16 cellular contexts compared by ENCODE assay signal in genomic region chr17:59702304-59702703, GRCh38. TPM values are rescaled to one million over a fixed set of nuclear protein-coding genes. Genes with fewer than 3 reads are reported as not detected.
DNase-seq lines count a peak whose midpoint lies in the region; ATAC-seq, FAIRE-seq and TF ChIP-seq lines count a peak whose summit lies in the region.
"Had no signal": no experiment of that assay in that cellular context is flagged by ENCODE, and none has a peak within 500 bp of the region (broad histone marks: within the 10 kb centered on the region; RNA-seq: fewer than 3 reads in every experiment).

No MANE protein-coding gene starts in this region.

- no peaks in the 10 kb centered on the region for H3K9me3 ChIP-seq in K562 (replicated peaks; ENCODE audit: control insufficient read depth, insufficient read depth, low read depth, low read length)

- H3K79me2 ChIP-seq in K562 (ENCODE audit: control insufficient read depth, insufficient read depth, low read length) = peaks cover 100% of the 10 kb centered on the region

- H3K4me2 ChIP-seq in K562 (ENCODE audit: insufficient read depth, low read length) = peak overlapping the region; percentile 95

- POLR2A ChIA-PET in K562 (lab: Yijun Ruan, JAX) = interaction anchor here (0.6 to 4.4 kb wide), 10 partner anchors 9 to 163 kb away, joined by 3 to 19 read pairs (median 6); no protein-coding TSS in a partner anchor

- CTCF ChIA-PET in K562 (lab: Yijun Ruan, JAX; ENCODE audit: low intra/inter-chr PET ratio) = no interaction called here

- H3K36me3 Mint-ChIP-seq in activated naive CD4-positive, alpha-beta T cell treated with anti-CD3 and anti-CD28 coated beads, Interleukin-2, amount 50 U/mL, for 24 hours = peaks cover 31% of the 10 kb centered on the region
- H3K36me3 Mint-ChIP-seq in activated naive CD4-positive, alpha-beta T cell treated with anti-CD3 and anti-CD28 coated beads, Interleukin-2, amount 50 U/mL, for 72 hours = peaks cover 45 to 61% of the 10 kb centered on the region in 2 donors
- H3K36me3 Mint-ChIP-seq in HFFc6 (ENCODE audit: low read depth) (peaks cover 62% of the 10 kb centered on the region), natural killer cell (no peaks in the 10 kb centered on the region)
- H3K36me3 Mint-ChIP-seq in stimulated activated effector memory CD8-positive, alpha-beta T cell treated with anti-CD3 and anti-CD28 coated beads, Interleukin-12 subunit alpha, Interleukin-12 subunit beta, amount 100 ng/mL, for 72 hours = peaks cover 92% of the 10 kb centered on the region

- no peaks in the 10 kb centered on the region for H3K9me3 Mint-ChIP-seq in activated naive CD4-positive, alpha-beta T cell treated with anti-CD3 and anti-CD28 coated beads, Interleukin-2, amount 50 U/mL, for 24 hours
- no peaks in the 10 kb centered on the region for H3K9me3 Mint-ChIP-seq in activated naive CD4-positive, alpha-beta T cell treated with anti-CD3 and anti-CD28 coated beads, Interleukin-2, amount 50 U/mL, for 72 hours
- H3K9me3 Mint-ChIP-seq in HFFc6 = peaks cover 13% of the 10 kb centered on the region
- H3K9me3 Mint-ChIP-seq in stimulated activated effector memory CD8-positive, alpha-beta T cell treated with anti-CD3 and anti-CD28 coated beads, Interleukin-12 subunit alpha, Interleukin-12 subunit beta, amount 100 ng/mL, for 72 hours = no peaks in the 10 kb centered on the region
- H3K9me3 Mint-ChIP-seq in natural killer cell = no peaks in the 10 kb centered on the region
- H3K9me3 Mint-ChIP-seq: CD8-positive, alpha-beta memory T cell had no signal

- under 1% methylated on average over 7 of the region's 7 CpGs for WGBS in K562 (ENCODE audit: insufficient coverage, low coverage, missing lambda C conversion rate)

- no peak for ATAC-seq in activated naive CD4-positive, alpha-beta T cell treated with anti-CD3 and anti-CD28 coated beads, Interleukin-2, amount 50 U/mL, for 72 hours
- peak; percentile 45 for ATAC-seq in K562
- ATAC-seq in stimulated activated effector memory CD8-positive, alpha-beta T cell treated with anti-CD3 and anti-CD28 coated beads, Interleukin-12 subunit alpha, Interleukin-12 subunit beta, amount 100 ng/mL, for 72 hours = no peak
- no peak for ATAC-seq in natural killer cell
- ATAC-seq in GM21737 (IDR thresholded peaks at IDR 0.05; ENCODE audit: unreplicated experiment) = no peak

- H3K27ac ChIP-seq in K562 (ENCODE audit: extremely low read depth, low read depth, low read length) = peak overlapping the region; percentile 62

- TF ChIP-seq EP300 in K562 (IDR thresholded peaks at IDR 0.05; ENCODE audit: low read length) = peak; percentile 80

- H3K36me3 ChIP-seq in K562 (ENCODE audit: control insufficient read depth, insufficient read depth, low read length) = peaks cover 78% of the 10 kb centered on the region

- TF ChIP-seq CTCF in HFFc6 (IDR thresholded peaks at IDR 0.05) (no peak), K562 (IDR thresholded peaks at IDR 0.05 in 2 of 3, conservative IDR thresholded peaks at IDR 0.05 in 1 of 3; ENCODE audit: insufficient read depth in 2 of 3, low read depth in 1 of 3, low read length in 3 of 3) (no peak), natural killer cell (IDR thresholded peaks at IDR 0.05) (no peak)

- H3K27me3 ChIP-seq in K562 (ENCODE audit: control insufficient read depth in 2 of 2, insufficient read depth in 2 of 2, low read length in 2 of 2) = no peaks in the 10 kb centered on the region

- peaks cover 77% of the 10 kb centered on the region for H3K4me1 Mint-ChIP-seq in activated naive CD4-positive, alpha-beta T cell treated with anti-CD3 and anti-CD28 coated beads, Interleukin-2, amount 50 U/mL, for 24 hours
- H3K4me1 Mint-ChIP-seq in HFFc6 (ENCODE audit: low read depth) (peaks cover 57% of the 10 kb centered on the region), natural killer cell (peaks cover 66 to 69% of the 10 kb centered on the region in 2 donors)
- H3K4me1 Mint-ChIP-seq in stimulated activated effector memory CD8-positive, alpha-beta T cell treated with anti-CD3 and anti-CD28 coated beads, Interleukin-12 subunit alpha, Interleukin-12 subunit beta, amount 100 ng/mL, for 72 hours = peaks cover 76% of the 10 kb centered on the region

- TF ChIP-seq RAD21 in K562 (CRISPR knock-in tag; conservative IDR thresholded peaks at IDR 0.05 in 1 of 2, IDR thresholded peaks at IDR 0.05 in 1 of 2) = no peak

- no peak for DNase-seq in activated naive CD4-positive, alpha-beta T cell treated with anti-CD3 and anti-CD28 coated beads, Interleukin-2, amount 50 U/mL, for 72 hours (ENCODE audit: low spot score in 2 of 2)
- DNase-seq in HFFc6 (no peak), K562 (ENCODE audit: extremely low read depth in 1 of 4, low spot score in 3 of 4) (peak; percentile 54 to 90 (median 68)), natural killer cell (no peak)
- DNase-seq in stimulated activated effector memory CD8-positive, alpha-beta T cell treated with anti-CD3 and anti-CD28 coated beads, Interleukin-12 subunit alpha, Interleukin-12 subunit beta, amount 100 ng/mL, for 72 hours (ENCODE audit: low spot score in 2 of 2) = no peak
- DNase-seq: ACHN; CD8-positive, alpha-beta memory T cell; EL; Karpas-422; NCI-H1930; NCI-H2171; NCI-H510A; SIG-M5 had no signal

- H3K4me3 ChIP-seq in K562 = peak overlapping the region; percentile 13; the same call in 1 of the 2 replicates

- H3K27ac Mint-ChIP-seq in activated naive CD4-positive, alpha-beta T cell treated with anti-CD3 and anti-CD28 coated beads, Interleukin-2, amount 50 U/mL, for 24 hours = peak overlapping the region; percentile 48
- peak overlapping the region in 1 of 2 donors; percentile 8 for H3K27ac Mint-ChIP-seq in activated naive CD4-positive, alpha-beta T cell treated with anti-CD3 and anti-CD28 coated beads, Interleukin-2, amount 50 U/mL, for 72 hours
- H3K27ac Mint-ChIP-seq in HFFc6 (peak overlapping the region; percentile 19; the same call in 1 of the 2 replicates), natural killer cell (peak overlapping the region in 1 of 2 donors; percentile 4)
- H3K27ac Mint-ChIP-seq in stimulated activated effector memory CD8-positive, alpha-beta T cell treated with anti-CD3 and anti-CD28 coated beads, Interleukin-12 subunit alpha, Interleukin-12 subunit beta, amount 100 ng/mL, for 72 hours = peak overlapping the region; percentile 41

- intact Hi-C loops in K562 (cut with micrococcal nuclease) (no loop called here), natural killer cell (cut with micrococcal nuclease) (no loop called here)

- H4K20me1 ChIP-seq in K562 (replicated peaks; ENCODE audit: control insufficient read depth, insufficient read depth, low read length) = peaks cover 57% of the 10 kb centered on the region

- peaks cover 16 to 47% of the 10 kb centered on the region in 2 experiments; a peak in 3 of 5 replicates for H3K4me1 ChIP-seq in K562 (replicated peaks in 1 of 2; ENCODE audit: control insufficient read depth in 2 of 2, insufficient read depth in 2 of 2, low read length in 2 of 2)

- H3K9me1 ChIP-seq in K562 (ENCODE audit: control insufficient read depth, insufficient read depth, low read length) = no peaks in the 10 kb centered on the region

- H3K9ac ChIP-seq in K562 (ENCODE audit: insufficient read depth in 1 of 2, low read depth in 2 of 2, low read length in 2 of 2) = peak overlapping the region in 1 of 2 experiments; percentile 62; a peak in 2 of 4 replicates

- FAIRE-seq in K562 (lab: Jason Lieb, UNC) = peak; percentile 73
- FAIRE-seq: H54 had no signal

- no TSS peak for BruUV-seq in K562 (replicated peaks; lab: Mats Ljungman, UMichigan)

- no peak for TF ChIP-seq POLR2A in K562 (conservative IDR thresholded peaks at IDR 0.05)

- peak overlapping the region; percentile 51 for H3K4me3 Mint-ChIP-seq in activated naive CD4-positive, alpha-beta T cell treated with anti-CD3 and anti-CD28 coated beads, Interleukin-2, amount 50 U/mL, for 24 hours
- H3K4me3 Mint-ChIP-seq in HFFc6 (no peak overlapping the region), natural killer cell (no peak overlapping the region)
- no peak overlapping the region for H3K4me3 Mint-ChIP-seq in stimulated activated effector memory CD8-positive, alpha-beta T cell treated with anti-CD3 and anti-CD28 coated beads, Interleukin-12 subunit alpha, Interleukin-12 subunit beta, amount 100 ng/mL, for 72 hours

- H2AFZ ChIP-seq in K562 (ENCODE audit: low read depth, low read length) = no peak overlapping the region

- no peaks in the 10 kb centered on the region for H3K27me3 Mint-ChIP-seq in activated naive CD4-positive, alpha-beta T cell treated with anti-CD3 and anti-CD28 coated beads, Interleukin-2, amount 50 U/mL, for 24 hours
- H3K27me3 Mint-ChIP-seq in HFFc6 (ENCODE audit: insufficient read depth) (peaks cover 22% of the 10 kb centered on the region), natural killer cell (ENCODE audit: low read depth in 2 of 2) (no peaks in the 10 kb centered on the region)
- H3K27me3 Mint-ChIP-seq: CD8-positive, alpha-beta memory T cell had no signal

- in situ Hi-C loops in K562 (cut with MboI) = no loop called here

RNA-seq across cellular contexts. Expression of gene PTRH2, which starts 4.9 kb away (rescaled TPM):
- 10 to 100 TPM; 18.9 to 42.8 TPM for total RNA-seq in activated naive CD4-positive, alpha-beta T cell treated with anti-CD3 and anti-CD28 coated beads, Interleukin-2, amount 50 U/mL, for 72 hours
- total RNA-seq in HFFc6 (2021; fragmentation: NEBNext Ultra II Directional; extraction: Animal tissue kit (Norgen Biotek cat#: 25700)) = 10 to 100 TPM; 20.7 to 31.8 (median 23.0) TPM
- 97.2 and 167 TPM in 2 replicates for total RNA-seq in K562 (2011; cell fraction: chromatin; rRNA removed; ENCODE audit: low replicate concordance)
- total RNA-seq in K562 (2011; cell fraction: nucleolus; rRNA removed) = 101 and 115 TPM in 2 replicates
- total RNA-seq in K562 (2011; cell fraction: nucleoplasm; rRNA removed) = 104 and 130 TPM in 2 replicates
- total RNA-seq in K562 (2014; rRNA removed) (81.0 and 92.0 TPM in 2 replicates), K562 (2014; rRNA removed; fragmentation: Illumina TruSeq; extraction: Trizol) (63.1 and 67.5 TPM in 2 replicates), K562 (2015; rRNA removed; fragmentation: Illumina TruSeq; extraction: Trizol) (50.0 and 57.3 TPM in 2 replicates), K562 (2021) (53.1 and 62.8 TPM in 2 replicates), natural killer cell (10 to 100 TPM in 1 of 3 donors, 1 to 10 TPM in 2; 5.9 to 10.5 (median 6.6) TPM)
- polyA plus RNA-seq in K562 (2011; rRNA removed) (119 and 170 TPM in 2 replicates), K562 (2014; fragmentation: Illumina TruSeq; extraction: Trizol) (110 and 128 TPM in 2 replicates), K562 (2014; fragmentation: Nextera tagmentation; extraction: Ambion mirVana) (100 to 1,000 TPM; 195 to 210 TPM), K562 (2014; rRNA removed) (126 and 138 TPM in 2 replicates)
- polyA plus RNA-seq in K562 (2011; cell fraction: cytosol; rRNA removed) = 54.3 and 74.9 TPM in 2 replicates
- 54.9 and 70.7 TPM in 2 replicates for polyA plus RNA-seq in K562 (2011; cell fraction: nucleus; rRNA removed)
- polyA plus RNA-seq in K562 (2012) = 42.1 and 83.3 TPM in 2 replicates
- 100 and 107 TPM in 2 replicates for polyA minus RNA-seq in K562 (2011; rRNA and poly(A)+ RNA removed)
- polyA minus RNA-seq in K562 (2011; cell fraction: cytosol; rRNA and poly(A)+ RNA removed) = 16.6 and 22.3 TPM in 2 replicates
- polyA minus RNA-seq in K562 (2011; cell fraction: nucleus; rRNA and poly(A)+ RNA removed) = 18.0 and 34.2 TPM in 2 replicates

RNA-seq across cellular contexts. Expression of gene VMP1, which starts 5.2 kb away (rescaled TPM):
- 100 to 1,000 TPM; 344 to 725 TPM for total RNA-seq in activated naive CD4-positive, alpha-beta T cell treated with anti-CD3 and anti-CD28 coated beads, Interleukin-2, amount 50 U/mL, for 72 hours
- 100 to 1,000 TPM; 121 to 155 (median 149) TPM for total RNA-seq in HFFc6 (2021; fragmentation: NEBNext Ultra II Directional; extraction: Animal tissue kit (Norgen Biotek cat#: 25700))
- 449 and 662 TPM in 2 replicates for total RNA-seq in K562 (2011; cell fraction: chromatin; rRNA removed; ENCODE audit: low replicate concordance)
- total RNA-seq in K562 (2011; cell fraction: nucleolus; rRNA removed) = 284 and 300 TPM in 2 replicates
- 571 and 861 TPM in 2 replicates for total RNA-seq in K562 (2011; cell fraction: nucleoplasm; rRNA removed)
- total RNA-seq in K562 (2014; rRNA removed) (92.1 and 123 TPM in 2 replicates), K562 (2014; rRNA removed; fragmentation: Illumina TruSeq; extraction: Trizol) (186 and 216 TPM in 2 replicates), K562 (2015; rRNA removed; fragmentation: Illumina TruSeq; extraction: Trizol) (127 and 135 TPM in 2 replicates), K562 (2021) (151 and 155 TPM in 2 replicates), natural killer cell (100 to 1,000 TPM; 136 to 175 (median 162) TPM)
- polyA plus RNA-seq in K562 (2011; rRNA removed) (231 and 304 TPM in 2 replicates), K562 (2014; fragmentation: Illumina TruSeq; extraction: Trizol) (124 and 146 TPM in 2 replicates), K562 (2014; fragmentation: Nextera tagmentation; extraction: Ambion mirVana) (100 to 1,000 TPM; 245 to 272 TPM), K562 (2014; rRNA removed) (143 and 148 TPM in 2 replicates)
- 55.2 and 104 TPM in 2 replicates for polyA plus RNA-seq in K562 (2011; cell fraction: cytosol; rRNA removed)
- 330 and 339 TPM in 2 replicates for polyA plus RNA-seq in K562 (2011; cell fraction: nucleus; rRNA removed)
- 142 and 172 TPM in 2 replicates for polyA plus RNA-seq in K562 (2012)
- 271 and 285 TPM in 2 replicates for polyA minus RNA-seq in K562 (2011; rRNA and poly(A)+ RNA removed)
- polyA minus RNA-seq in K562 (2011; cell fraction: cytosol; rRNA and poly(A)+ RNA removed) = 72.1 and 91.0 TPM in 2 replicates
- polyA minus RNA-seq in K562 (2011; cell fraction: nucleus; rRNA and poly(A)+ RNA removed) = 205 and 259 TPM in 2 replicates

Comparison
In these comparisons a context has a peak if more than half of its experiments do, and no peak if none do; other contexts are left out.
1. DNase-seq: peak in K562 (4 of 4); none in activated naive CD4-positive, alpha-beta T cell treated with anti-CD3 and anti-CD28 coated beads, Interleukin-2, amount 50 U/mL, for 72 hours (0 of 2), HFFc6 (single experiment), stimulated activated effector memory CD8-positive, alpha-beta T cell treated with anti-CD3 and anti-CD28 coated beads, Interleukin-12 subunit alpha, Interleukin-12 subunit beta, amount 100 ng/mL, for 72 hours (0 of 2) and natural killer cell (single experiment).